18 cellular contexts compared by ENCODE assay signal in genomic region chr9:88183798-88184495, GRCh38. TPM values are rescaled to one million over a fixed set of nuclear protein-coding genes. Genes with fewer than 3 reads are reported as not detected.
"Had no signal": no experiment of that assay in that cellular context is flagged by ENCODE, and none has a peak within 500 bp of the region (broad histone marks: within the 10 kb centered on the region; RNA-seq: fewer than 3 reads in every experiment).

No MANE protein-coding gene starts in this region.

- H3K4me1 Mint-ChIP-seq: activated B cell treated with CpG ODN at 0.5 μM for 24 hours had no signal

- FAIRE-seq: endometrium had no signal

- H3K9me3 Mint-ChIP-seq: activated B cell treated with CpG ODN at 0.5 μM for 24 hours; activated CD4-positive, alpha-beta memory T cell treated with anti-CD3 and anti-CD28 coated beads for 36 hours; immature natural killer cell; nephron progenitor cell had no signal

- H3K27me3 ChIP-seq: body of pancreas, gastrocnemius medialis, transverse colon, vagina had no signal

- H3K9me3 ChIP-seq: body of pancreas, gastrocnemius medialis, lower lobe of right lung, transverse colon, vagina had no signal

- H3K36me3 Mint-ChIP-seq: activated CD4-positive, alpha-beta memory T cell treated with anti-CD3 and anti-CD28 coated beads for 36 hours; activated naive CD8-positive, alpha-beta T cell; immature natural killer cell had no signal

- H3K27ac Mint-ChIP-seq: activated B cell treated with CpG ODN at 0.5 μM for 24 hours; activated CD4-positive, alpha-beta memory T cell treated with anti-CD3 and anti-CD28 coated beads for 36 hours; activated naive CD8-positive, alpha-beta T cell; immature natural killer cell; nephron progenitor cell had no signal

- H3K36me3 ChIP-seq: gastrocnemius medialis, lower lobe of right lung, transverse colon, vagina had no signal

- H3K4me3 Mint-ChIP-seq: activated B cell treated with CpG ODN at 0.5 μM for 24 hours; activated CD4-positive, alpha-beta memory T cell treated with anti-CD3 and anti-CD28 coated beads for 36 hours; activated naive CD8-positive, alpha-beta T cell; immature natural killer cell; nephron progenitor cell had no signal

- ATAC-seq: body of pancreas; gastrocnemius medialis; stimulated activated naive CD8-positive, alpha-beta T cell treated with anti-CD3 and anti-CD28 coated beads, Interleukin-15, Interleukin-2, amounts not matched to agents 100 U/mL and 50 U/mL, for 24 hours had no signal

- H3K4me3 ChIP-seq: body of pancreas, coronary artery, gastrocnemius medialis, lower lobe of right lung, skin epidermis, transverse colon, vagina had no signal

- H3K27ac ChIP-seq: body of pancreas, coronary artery, gastrocnemius medialis, lower lobe of right lung, skin epidermis, transverse colon, vagina had no signal

- H3K4me1 ChIP-seq: gastrocnemius medialis, lower lobe of right lung, vagina had no signal

- DNase-seq: activated B cell treated with CpG ODN at 0.5 μM for 24 hours; activated CD4-positive, alpha-beta memory T cell treated with anti-CD3 and anti-CD28 coated beads for 36 hours; activated CD4-positive, alpha-beta T cell treated with anti-CD3 and anti-CD28 coated beads for 4 hours; activated T-cell treated with anti-CD3 and anti-CD28 coated beads for 4 hours; erythroblast; gastrocnemius medialis; immature natural killer cell; lower lobe of right lung; nephron progenitor cell; stimulated activated naive CD8-positive, alpha-beta T cell treated with anti-CD3 and anti-CD28 coated beads, Interleukin-15, Interleukin-2, amounts not matched to agents 100 U/mL and 50 U/mL, for 24 hours; transverse colon had no signal

RNA-seq across cellular contexts. Expression of gene SPATA31C2, which starts 45.7 kb away (rescaled TPM):
- total RNA-seq: activated B cell treated with CpG ODN at 0.5 μM for 24 hours; activated CD4-positive, alpha-beta memory T cell treated with anti-CD3 and anti-CD28 coated beads for 36 hours; body of pancreas; gastrocnemius medialis; lower lobe of right lung; posterior vena cava; transverse colon; vagina had no signal
- polyA plus RNA-seq: immature natural killer cell had no signal
